29 cellular contexts compared by ENCODE assay signal in the genomic region with DNA sequence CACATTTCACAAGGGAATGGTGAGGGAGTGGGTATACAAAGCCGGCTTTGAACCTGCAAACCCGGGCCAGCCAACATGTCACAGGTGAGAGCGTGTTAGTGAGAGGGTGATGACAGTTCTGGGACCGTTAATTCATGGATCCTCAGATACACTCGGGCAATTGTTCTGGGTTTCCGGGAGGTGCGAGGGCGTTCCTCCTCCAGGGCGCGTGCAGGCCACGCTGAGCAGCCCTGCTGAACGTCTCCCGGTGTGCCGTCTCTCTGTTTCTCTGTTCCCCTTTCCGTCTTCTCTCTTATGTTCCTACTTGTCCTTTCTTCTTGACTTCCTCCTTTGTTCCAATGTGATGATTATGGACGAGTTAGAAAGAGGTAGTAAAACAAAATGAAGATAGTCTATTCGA.
"Had no signal": no experiment of that assay in that cellular context is flagged by ENCODE, and none has a peak within 500 bp of the region (broad histone marks: within the 10 kb centered on the region; RNA-seq: fewer than 3 reads in every experiment).

No MANE protein-coding gene starts in this region.

- ATAC-seq: activated CD8-positive, alpha-beta T cell treated with anti-CD3 and anti-CD28 coated beads for 36 hours; activated T-cell treated with anti-CD3 and anti-CD28 coated beads, Interleukin-2, amount 50 U/mL, for 72 hours; activated T-helper 17 cell treated with anti-CD3 and anti-CD28 coated beads, Interleukin-2, amount 50 U/mL, for 72 hours; PC-3; T-cell had no signal

- DNase-seq: activated CD4-positive, alpha-beta T cell treated with anti-CD3 and anti-CD28 coated beads, Interleukin-2, amount 10 ng/mL, durations not matched to agents 24 days and 14 days; activated CD4-positive, alpha-beta T cell treated with anti-CD3 and anti-CD28 coated beads, Interleukin-2, amount 50 U/mL, for 4 hours; activated CD8-positive, alpha-beta T cell treated with anti-CD3 and anti-CD28 coated beads for 36 hours; activated effector memory CD4-positive, alpha-beta T cell treated with anti-CD3 and anti-CD28 coated beads, Interleukin-2, amount 50 U/mL, for 16 hours; activated naive CD4-positive, alpha-beta T cell; activated naive CD4-positive, alpha-beta T cell treated with anti-CD3 and anti-CD28 coated beads, Interleukin-2, amount 50 U/mL, for 16 hours; activated naive CD8-positive, alpha-beta T cell treated with anti-CD3 and anti-CD28 coated beads for 36 hours; activated T-cell treated with anti-CD3 and anti-CD28 coated beads, Interleukin-2, amount 50 U/mL, for 1 hour; activated T-cell treated with anti-CD3 and anti-CD28 coated beads, Interleukin-2, amount 50 U/mL, for 72 hours; amniotic stem cell; aorta; brain microvascular endothelial cell; central memory CD4-positive, alpha-beta T cell; NCI-H1105 treated with DMSO at 0.1 percent for 48 hours; NCI-H1436; NCI-H1694; NCI-H1930; NCI-H2081 treated with DMSO at 0.1 percent for 48 hours; NCI-H226; NCI-H446 treated with DMSO at 0.1 percent for 48 hours; NCI-H524; PC-3; Peyer's patch; RPMI8226; SHP77 treated with DMSO at 0.1 percent for 48 hours; SK-N-SH; T-cell; T1000 had no signal
